Comparison of ENCODE assay signal across 21 cellular contexts in genomic region chr5:66684663-66685062, GRCh38.
DNase-seq lines count a peak whose midpoint lies in the region; ATAC-seq and TF ChIP-seq lines count a peak whose summit lies in the region.
"Had no signal": no experiment of that assay in that cellular context is flagged by ENCODE, and none has a peak within 500 bp of the region (broad histone marks: within the 10 kb centered on the region; RNA-seq: fewer than 3 reads in every experiment).

No MANE protein-coding gene starts in this region.

- peaks cover 5% of the 10 kb centered on the region; the same call in 1 of the 2 replicates for H3K4me1 ChIP-seq in HEK293 (ENCODE audit: control insufficient read depth, insufficient read depth, low read length)
- no peaks in the 10 kb centered on the region for H3K4me1 ChIP-seq in naive thymus-derived CD4-positive, alpha-beta T cell (ENCODE audit: control insufficient read depth in 2 of 2, insufficient read depth in 2 of 2, low read length in 2 of 2)
- H3K4me1 ChIP-seq: A549, BE2C, BLaER1 had no signal

- no peaks in the 10 kb centered on the region for H3K36me3 Mint-ChIP-seq in naive thymus-derived CD4-positive, alpha-beta T cell
- H3K36me3 Mint-ChIP-seq: CD14-positive monocyte; CD4-positive, alpha-beta memory T cell; CD4-positive, CD25-positive, alpha-beta regulatory T cell; CD8-positive, alpha-beta memory T cell had no signal

- POLR2A ChIA-PET in HEK293 (lab: Yijun Ruan, JAX) = no interaction called here
- POLR2A ChIA-PET in naive thymus-derived CD4-positive, alpha-beta T cell (lab: Charles Lee) = interaction anchor here (0.7 kb wide), 1 partner anchor 12 kb away, joined by 3 read pairs; no protein-coding TSS in a partner anchor

- no peaks in the 10 kb centered on the region for H3K9me3 ChIP-seq in HEK293 (ENCODE audit: control insufficient read depth, insufficient read depth, low read depth, low read length)
- no peaks in the 10 kb centered on the region for H3K9me3 ChIP-seq in naive thymus-derived CD4-positive, alpha-beta T cell (ENCODE audit: control insufficient read depth in 2 of 3, low read length in 3 of 3)
- H3K9me3 ChIP-seq: A549, BE2C, BLaER1 had no signal

- peaks cover 0 to 11% (median 0%) of the 10 kb centered on the region in 5 donors for H3K27me3 Mint-ChIP-seq in naive thymus-derived CD4-positive, alpha-beta T cell
- H3K27me3 Mint-ChIP-seq: CD4-positive, CD25-positive, alpha-beta regulatory T cell; CD8-positive, alpha-beta memory T cell had no signal

- intact Hi-C loops in naive thymus-derived CD4-positive, alpha-beta T cell (cut with micrococcal nuclease) = no loop called here

- peak; percentile 49 for DNase-seq in kidney tubule cell (ENCODE audit: low spot score)
- no peak for DNase-seq in omental fat pad (ENCODE audit: low spot score)
- peak; percentile 82 for DNase-seq in renal cortical epithelial cell (ENCODE audit: low read depth)
- DNase-seq in naive thymus-derived CD4-positive, alpha-beta T cell = no peak
- no peak for DNase-seq in central memory CD4-positive, alpha-beta T cell
- DNase-seq: BE2C; C1 segment of cervical spinal cord; CD4-positive, alpha-beta memory T cell; CD4-positive, CD25-positive, alpha-beta regulatory T cell; CD8-positive, alpha-beta memory T cell; COR-L47; DMS 273 treated with DMSO at 0.1 percent for 48 hours; DMS153; DMS79 treated with DMSO at 0.1 percent for 48 hours; GF-D8 had no signal

- H3K4me1 Mint-ChIP-seq in naive thymus-derived CD4-positive, alpha-beta T cell = no peaks in the 10 kb centered on the region
- H3K4me1 Mint-ChIP-seq: CD14-positive monocyte; CD4-positive, alpha-beta memory T cell; CD4-positive, CD25-positive, alpha-beta regulatory T cell; CD8-positive, alpha-beta memory T cell had no signal

- no peak overlapping the region for H3K4me3 Mint-ChIP-seq in naive thymus-derived CD4-positive, alpha-beta T cell
- H3K4me3 Mint-ChIP-seq: CD14-positive monocyte; CD4-positive, alpha-beta memory T cell; CD4-positive, CD25-positive, alpha-beta regulatory T cell; CD8-positive, alpha-beta memory T cell had no signal

- no peaks in the 10 kb centered on the region for H3K9me3 Mint-ChIP-seq in naive thymus-derived CD4-positive, alpha-beta T cell
- H3K9me3 Mint-ChIP-seq: CD14-positive monocyte; CD8-positive, alpha-beta memory T cell had no signal

- no peaks in the 10 kb centered on the region for H3K36me3 ChIP-seq in HEK293 (ENCODE audit: control insufficient read depth in 2 of 2, insufficient read depth in 1 of 2, low read length in 2 of 2)
- H3K36me3 ChIP-seq in naive thymus-derived CD4-positive, alpha-beta T cell (ENCODE audit: control insufficient read depth in 2 of 3, insufficient read depth in 3 of 3, low read length in 3 of 3) = no peaks in the 10 kb centered on the region
- H3K36me3 ChIP-seq: BE2C, BLaER1 had no signal

- no peak overlapping the region for H3K27ac Mint-ChIP-seq in naive thymus-derived CD4-positive, alpha-beta T cell
- H3K27ac Mint-ChIP-seq: CD14-positive monocyte; CD4-positive, alpha-beta memory T cell; CD4-positive, CD25-positive, alpha-beta regulatory T cell; CD8-positive, alpha-beta memory T cell had no signal

- H3K27me3 ChIP-seq in naive thymus-derived CD4-positive, alpha-beta T cell (ENCODE audit: control insufficient read depth in 2 of 2, insufficient read depth in 2 of 2, low read length in 2 of 2) = no peaks in the 10 kb centered on the region
- H3K27me3 ChIP-seq: BE2C, BLaER1 had no signal

- no peak overlapping the region for H3K4me3 ChIP-seq in HEK293 (ENCODE audit: low read depth, low read length)
- no peak overlapping the region for H3K4me3 ChIP-seq in naive thymus-derived CD4-positive, alpha-beta T cell (ENCODE audit: low read length)
- H3K4me3 ChIP-seq: A549, BLaER1 had no signal

- TF ChIP-seq CTCF in HEK293 (tag by site-specific recombination; IDR thresholded peaks at IDR 0.05) (no peak), omental fat pad (IDR thresholded peaks at IDR 0.05) (no peak)

- CTCF ChIA-PET in HEK293 (lab: Yijun Ruan, JAX) = no interaction called here
- CTCF ChIA-PET in naive thymus-derived CD4-positive, alpha-beta T cell (lab: Charles Lee) = no interaction called here

- H3K27ac ChIP-seq in HEK293 (ENCODE audit: extremely low read depth, low read depth, low read length) = no peak overlapping the region
- no peak overlapping the region for H3K27ac ChIP-seq in naive thymus-derived CD4-positive, alpha-beta T cell (ENCODE audit: low read depth, low read length)
- H3K27ac ChIP-seq: 22Rv1, A549, BLaER1 had no signal

- ATAC-seq in omental fat pad (ENCODE audit: low FRiP score) (peak; percentile 40), HG02970 (IDR thresholded peaks at IDR 0.05; ENCODE audit: low FRiP score, unreplicated experiment) (no peak)
- no peak for ATAC-seq in naive thymus-derived CD4-positive, alpha-beta T cell
- ATAC-seq: A549 had no signal

TF ChIP-seq in HEK293, 187 proteins besides CTCF, POLR2A, EP300 and RAD21:
- 0 out of 2 replicates have a peak, but pooled peaks have one; percentile 16 for TF ChIP-seq ZNF10 (tag by site-specific recombination; IDR thresholded peaks at IDR 0.05)
- no peak for TF ChIP-seq ZNF132 (tag by site-specific recombination; IDR thresholded peaks at IDR 0.05; ENCODE audit: borderline replicate concordance)
TF ChIP-seq in HEK293: peak in this region for 1.

Comparison
In these comparisons a context has a peak if more than half of its experiments do, and no peak if none do; other contexts are left out.
1. DNase-seq: peak in kidney tubule cell (single experiment) and renal cortical epithelial cell (single experiment); none in omental fat pad (single experiment), naive thymus-derived CD4-positive, alpha-beta T cell (0 of 9) and central memory CD4-positive, alpha-beta T cell (single experiment).